ENCODE assay signal across 1 cellular context in genomic region chr2:99337164-99337930, GRCh38.
TF ChIP-seq lines count a peak whose summit lies in the region.

EIF5B (plus strand) TSS chr2:99337389; CDS start chr2:99337555, 166 bp downstream.

TF ChIP-seq in WTC11, 78 proteins besides CTCF, POLR2A, EP300 and RAD21 (continued from another document):
- TF ChIP-seq ATF2 (CRISPR knock-in tag; IDR thresholded peaks at IDR 0.05; ENCODE audit: borderline replicate concordance, low read depth), result no peak
- no peak for TF ChIP-seq ATF6 (CRISPR knock-in tag; IDR thresholded peaks at IDR 0.05)
- TF ChIP-seq NR3C1 (CRISPR knock-in tag; conservative IDR thresholded peaks at IDR 0.05; ENCODE audit: low read depth), result no peak
- 0 out of 2 replicates have a peak, but pooled peaks have one; percentile 39 for TF ChIP-seq CREM (CRISPR knock-in tag; IDR thresholded peaks at IDR 0.05)
- TF ChIP-seq, protein P1, sequence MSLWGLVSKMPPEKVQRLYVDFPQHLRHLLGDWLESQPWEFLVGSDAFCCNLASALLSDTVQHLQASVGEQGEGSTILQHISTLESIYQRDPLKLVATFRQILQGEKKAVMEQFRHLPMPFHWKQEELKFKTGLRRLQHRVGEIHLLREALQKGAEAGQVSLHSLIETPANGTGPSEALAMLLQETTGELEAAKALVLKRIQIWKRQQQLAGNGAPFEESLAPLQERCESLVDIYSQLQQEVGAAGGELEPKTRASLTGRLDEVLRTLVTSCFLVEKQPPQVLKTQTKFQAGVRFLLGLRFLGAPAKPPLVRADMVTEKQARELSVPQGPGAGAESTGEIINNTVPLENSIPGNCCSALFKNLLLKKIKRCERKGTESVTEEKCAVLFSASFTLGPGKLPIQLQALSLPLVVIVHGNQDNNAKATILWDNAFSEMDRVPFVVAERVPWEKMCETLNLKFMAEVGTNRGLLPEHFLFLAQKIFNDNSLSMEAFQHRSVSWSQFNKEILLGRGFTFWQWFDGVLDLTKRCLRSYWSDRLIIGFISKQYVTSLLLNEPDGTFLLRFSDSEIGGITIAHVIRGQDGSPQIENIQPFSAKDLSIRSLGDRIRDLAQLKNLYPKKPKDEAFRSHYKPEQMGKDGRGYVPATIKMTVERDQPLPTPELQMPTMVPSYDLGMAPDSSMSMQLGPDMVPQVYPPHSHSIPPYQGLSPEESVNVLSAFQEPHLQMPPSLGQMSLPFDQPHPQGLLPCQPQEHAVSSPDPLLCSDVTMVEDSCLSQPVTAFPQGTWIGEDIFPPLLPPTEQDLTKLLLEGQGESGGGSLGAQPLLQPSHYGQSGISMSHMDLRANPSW (CRISPR knock-in tag; conservative IDR thresholded peaks at IDR 0.05; ENCODE audit: low read depth), result no peak
